ENCODE assay signal across 15 cellular contexts in genomic region chr13:31050486-31051400, GRCh38.
DNase-seq lines count a peak whose midpoint lies in the region; ATAC-seq and TF ChIP-seq lines count a peak whose summit lies in the region.
"Had no signal": no experiment of that assay in that cellular context is flagged by ENCODE, and none has a peak within 500 bp of the region (broad histone marks: within the 10 kb centered on the region; RNA-seq: fewer than 3 reads in every experiment).

No MANE protein-coding gene starts in this region.

- H3K4me1 Mint-ChIP-seq in chondrocyte (ENCODE audit: low read depth), result peaks cover 2% of the 10 kb centered on the region
- H3K4me1 Mint-ChIP-seq: B cell had no signal

- H3K4me1 ChIP-seq in smooth muscle cell (ENCODE audit: low read depth), result no peaks in the 10 kb centered on the region

- H3K27ac ChIP-seq in smooth muscle cell (ENCODE audit: low read depth), result no peak overlapping the region
- H3K27ac ChIP-seq: vagina had no signal

- no peak overlapping the region for H3K9ac ChIP-seq in smooth muscle cell (ENCODE audit: low read depth)

- H3K4me2 ChIP-seq in smooth muscle cell, result no peak overlapping the region
- H3K4me2 ChIP-seq: GM23338 had no signal

- H2AFZ ChIP-seq in smooth muscle cell (ENCODE audit: low read depth), result no peak overlapping the region

- peak; percentile 51 for TF ChIP-seq CTCF in chondrocyte (IDR thresholded peaks at IDR 0.05)
- peak; percentile 37 for TF ChIP-seq CTCF in smooth muscle cell (IDR thresholded peaks at IDR 0.05; ENCODE audit: borderline replicate concordance, insufficient read depth, poor library complexity, severe bottlenecking)

- H3F3A ChIP-seq in smooth muscle cell (ENCODE audit: low read depth), result peaks cover 4% of the 10 kb centered on the region

- H3K36me3 ChIP-seq in smooth muscle cell (ENCODE audit: low read depth), result no peaks in the 10 kb centered on the region
- H3K36me3 ChIP-seq: vagina had no signal

- no peak overlapping the region for H3K4me3 ChIP-seq in smooth muscle cell
- H3K4me3 ChIP-seq: GM23338, vagina had no signal

- no peak overlapping the region for H3K4me3 Mint-ChIP-seq in chondrocyte (ENCODE audit: unreplicated experiment)
- H3K4me3 Mint-ChIP-seq: B cell; brain; GM23338; naive thymus-derived CD4-positive, alpha-beta T cell had no signal

- H3K9me3 ChIP-seq in smooth muscle cell (replicated peaks; ENCODE audit: low read depth), result no peaks in the 10 kb centered on the region
- H3K9me3 ChIP-seq: vagina had no signal

- H3K27ac Mint-ChIP-seq in chondrocyte (ENCODE audit: unreplicated experiment), result no peak overlapping the region
- H3K27ac Mint-ChIP-seq: B cell, GM23338 had no signal

- H4K20me1 ChIP-seq in smooth muscle cell (ENCODE audit: low read depth), result no peaks in the 10 kb centered on the region

- 83% methylated on average over 6 of the region's 6 CpGs for WGBS in smooth muscle cell (ENCODE audit: low lambda C conversion rate)

- H3K27me3 ChIP-seq in smooth muscle cell (ENCODE audit: low read depth), result no peaks in the 10 kb centered on the region
- H3K27me3 ChIP-seq: vagina had no signal

- no peaks in the 10 kb centered on the region for H3K9me3 Mint-ChIP-seq in chondrocyte (ENCODE audit: low read depth)
- H3K9me3 Mint-ChIP-seq: GM23338; naive thymus-derived CD4-positive, alpha-beta T cell had no signal

- no peaks in the 10 kb centered on the region for H3K79me2 ChIP-seq in smooth muscle cell (ENCODE audit: low read depth)

- H3K36me3 Mint-ChIP-seq in chondrocyte (ENCODE audit: low read depth), result no peaks in the 10 kb centered on the region
- H3K36me3 Mint-ChIP-seq: brain; naive thymus-derived CD4-positive, alpha-beta T cell had no signal

- no peaks in the 10 kb centered on the region for H3K27me3 Mint-ChIP-seq in chondrocyte (ENCODE audit: low read depth)
- H3K27me3 Mint-ChIP-seq: brain had no signal

- peak; percentile 18 to 41 for ATAC-seq in activated CD4-positive, CD25-positive, alpha-beta regulatory T cell treated with anti-CD3 and anti-CD28 coated beads, Interleukin-2, amount 50 U/mL, for 24 hours
- no peak for ATAC-seq in GM18870 (IDR thresholded peaks at IDR 0.05; ENCODE audit: unreplicated experiment)
- ATAC-seq: naive thymus-derived CD4-positive, alpha-beta T cell had no signal

- no peak for DNase-seq in activated CD4-positive, CD25-positive, alpha-beta regulatory T cell (lab: John Stamatoyannopoulos, UW)
- DNase-seq in NCI-H460 (ENCODE audit: extremely low read depth, low read depth), result peak; percentile 17
- DNase-seq in chondrocyte (ENCODE audit: low spot score), result no peak
- no peak for DNase-seq in smooth muscle cell (lab: John Stamatoyannopoulos, UW; ENCODE audit: unreplicated experiment)
- DNase-seq in NCI-H1417 treated with DMSO at 0.1 percent for 48 hours (lab: John Stamatoyannopoulos, UW), result no peak
- no peak for DNase-seq in LoVo (ENCODE audit: low spot score)
- DNase-seq: activated CD4-positive, alpha-beta T cell treated with anti-CD3 and anti-CD28 coated beads for 48 hours; NCI-H446 had no signal
